In genomic region chr10:95475003-95475383, GRCh38 we compare ENCODE assay signal across 2 cellular contexts.
TF ChIP-seq lines count a peak whose summit lies in the region.

No MANE protein-coding gene starts in this region.

TF ChIP-seq in GM23338, 12 proteins besides CTCF, POLR2A, EP300 and RAD21 (continued from another document):
- TF ChIP-seq REST (IDR thresholded peaks at IDR 0.05; ENCODE audit: unreplicated experiment): no peak
- TF ChIP-seq NANOG (IDR thresholded peaks at IDR 0.05; ENCODE audit: borderline replicate concordance): no peak
- TF ChIP-seq JUNB (IDR thresholded peaks at IDR 0.05; ENCODE audit: unreplicated experiment): no peak
- TF ChIP-seq, protein P1, sequence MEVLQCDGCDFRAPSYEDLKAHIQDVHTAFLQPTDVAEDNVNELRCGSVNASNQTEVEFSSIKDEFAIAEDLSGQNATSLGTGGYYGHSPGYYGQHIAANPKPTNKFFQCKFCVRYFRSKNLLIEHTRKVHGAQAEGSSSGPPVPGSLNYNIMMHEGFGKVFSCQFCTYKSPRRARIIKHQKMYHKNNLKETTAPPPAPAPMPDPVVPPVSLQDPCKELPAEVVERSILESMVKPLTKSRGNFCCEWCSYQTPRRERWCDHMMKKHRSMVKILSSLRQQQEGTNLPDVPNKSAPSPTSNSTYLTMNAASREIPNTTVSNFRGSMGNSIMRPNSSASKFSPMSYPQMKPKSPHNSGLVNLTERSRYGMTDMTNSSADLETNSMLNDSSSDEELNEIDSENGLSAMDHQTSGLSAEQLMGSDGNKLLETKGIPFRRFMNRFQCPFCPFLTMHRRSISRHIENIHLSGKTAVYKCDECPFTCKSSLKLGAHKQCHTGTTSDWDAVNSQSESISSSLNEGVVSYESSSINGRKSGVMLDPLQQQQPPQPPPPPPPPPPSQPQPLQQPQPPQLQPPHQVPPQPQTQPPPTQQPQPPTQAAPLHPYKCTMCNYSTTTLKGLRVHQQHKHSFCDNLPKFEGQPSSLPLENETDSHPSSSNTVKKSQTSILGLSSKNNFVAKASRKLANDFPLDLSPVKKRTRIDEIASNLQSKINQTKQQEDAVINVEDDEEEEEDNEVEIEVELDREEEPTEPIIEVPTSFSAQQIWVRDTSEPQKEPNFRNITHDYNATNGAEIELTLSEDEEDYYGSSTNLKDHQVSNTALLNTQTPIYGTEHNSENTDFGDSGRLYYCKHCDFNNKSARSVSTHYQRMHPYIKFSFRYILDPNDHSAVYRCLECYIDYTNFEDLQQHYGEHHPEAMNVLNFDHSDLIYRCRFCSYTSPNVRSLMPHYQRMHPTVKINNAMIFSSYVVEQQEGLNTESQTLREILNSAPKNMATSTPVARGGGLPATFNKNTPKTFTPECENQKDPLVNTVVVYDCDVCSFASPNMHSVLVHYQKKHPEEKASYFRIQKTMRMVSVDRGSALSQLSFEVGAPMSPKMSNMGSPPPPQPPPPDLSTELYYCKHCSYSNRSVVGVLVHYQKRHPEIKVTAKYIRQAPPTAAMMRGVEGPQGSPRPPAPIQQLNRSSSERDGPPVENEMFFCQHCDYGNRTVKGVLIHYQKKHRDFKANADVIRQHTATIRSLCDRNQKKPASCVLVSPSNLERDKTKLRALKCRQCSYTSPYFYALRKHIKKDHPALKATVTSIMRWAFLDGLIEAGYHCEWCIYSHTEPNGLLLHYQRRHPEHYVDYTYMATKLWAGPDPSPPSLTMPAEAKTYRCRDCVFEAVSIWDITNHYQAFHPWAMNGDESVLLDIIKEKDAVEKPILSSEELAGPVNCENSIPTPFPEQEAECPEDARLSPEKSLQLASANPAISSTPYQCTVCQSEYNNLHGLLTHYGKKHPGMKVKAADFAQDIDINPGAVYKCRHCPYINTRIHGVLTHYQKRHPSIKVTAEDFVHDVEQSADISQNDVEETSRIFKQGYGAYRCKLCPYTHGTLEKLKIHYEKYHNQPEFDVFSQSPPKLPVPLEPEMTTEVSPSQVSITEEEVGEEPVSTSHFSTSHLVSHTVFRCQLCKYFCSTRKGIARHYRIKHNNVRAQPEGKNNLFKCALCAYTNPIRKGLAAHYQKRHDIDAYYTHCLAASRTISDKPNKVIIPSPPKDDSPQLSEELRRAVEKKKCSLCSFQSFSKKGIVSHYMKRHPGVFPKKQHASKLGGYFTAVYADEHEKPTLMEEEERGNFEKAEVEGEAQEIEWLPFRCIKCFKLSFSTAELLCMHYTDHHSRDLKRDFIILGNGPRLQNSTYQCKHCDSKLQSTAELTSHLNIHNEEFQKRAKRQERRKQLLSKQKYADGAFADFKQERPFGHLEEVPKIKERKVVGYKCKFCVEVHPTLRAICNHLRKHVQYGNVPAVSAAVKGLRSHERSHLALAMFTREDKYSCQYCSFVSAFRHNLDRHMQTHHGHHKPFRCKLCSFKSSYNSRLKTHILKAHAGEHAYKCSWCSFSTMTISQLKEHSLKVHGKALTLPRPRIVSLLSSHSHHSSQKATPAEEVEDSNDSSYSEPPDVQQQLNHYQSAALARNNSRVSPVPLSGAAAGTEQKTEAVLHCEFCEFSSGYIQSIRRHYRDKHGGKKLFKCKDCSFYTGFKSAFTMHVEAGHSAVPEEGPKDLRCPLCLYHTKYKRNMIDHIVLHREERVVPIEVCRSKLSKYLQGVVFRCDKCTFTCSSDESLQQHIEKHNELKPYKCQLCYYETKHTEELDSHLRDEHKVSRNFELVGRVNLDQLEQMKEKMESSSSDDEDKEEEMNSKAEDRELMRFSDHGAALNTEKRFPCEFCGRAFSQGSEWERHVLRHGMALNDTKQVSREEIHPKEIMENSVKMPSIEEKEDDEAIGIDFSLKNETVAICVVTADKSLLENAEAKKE (CRISPR knock-in tag; IDR thresholded peaks at IDR 0.05): no peak
- TF ChIP-seq POLR2AphosphoS5 (IDR thresholded peaks at IDR 0.05; ENCODE audit: low read depth): no peak
- TF ChIP-seq STAT1 (IDR thresholded peaks at IDR 0.05; ENCODE audit: unreplicated experiment): no peak
- no peak for TF ChIP-seq ETS1 (IDR thresholded peaks at IDR 0.05)
- no peak for TF ChIP-seq ZNF114 (CRISPR knock-in tag; IDR thresholded peaks at IDR 0.05)

TF ChIP-seq in HepG2, 621 proteins besides CTCF, POLR2A, EP300 and RAD21 (continued from another document):
- no peak for TF ChIP-seq RERE (CRISPR knock-in tag; IDR thresholded peaks at IDR 0.05; ENCODE audit: low read depth)
- no peak for TF ChIP-seq NR2C2 (CRISPR knock-in tag; IDR thresholded peaks at IDR 0.05; ENCODE audit: borderline replicate concordance)
